ENCODE assay signal across 1 cellular context in the genomic region with DNA sequence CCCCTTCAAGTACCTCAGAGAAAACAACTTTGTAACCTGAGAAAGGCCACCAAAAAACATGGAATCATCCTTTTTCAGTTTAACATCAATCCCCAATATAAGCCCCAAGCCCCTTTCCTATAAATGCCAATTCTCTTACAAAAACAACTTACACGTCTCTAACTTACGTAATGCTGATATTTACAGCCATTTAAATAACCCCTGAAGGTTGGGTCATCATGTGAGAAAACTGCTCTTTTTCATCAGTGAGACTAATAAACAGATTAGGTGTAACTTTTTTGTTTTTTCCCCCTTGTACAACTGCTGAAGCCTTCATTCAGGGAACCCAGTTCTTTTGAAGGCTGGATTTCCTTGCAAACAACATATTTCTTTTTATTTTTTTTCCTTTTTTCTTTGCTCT.
A peak's percentile ranks its signal among the peaks of the same experiment; 100 is the strongest.
TF ChIP-seq lines count a peak whose summit lies in the region.

No MANE protein-coding gene starts in this region.

TF ChIP-seq in K562, 482 proteins besides CTCF, POLR2A, EP300 and RAD21:
- no peak for TF ChIP-seq GABPB2 (CRISPR knock-in tag; conservative IDR thresholded peaks at IDR 0.05)
- TF ChIP-seq ZNF592 (IDR thresholded peaks at IDR 0.05), result 0 out of 2 replicates have a peak, but pooled peaks have one; percentile 7
- no peak for TF ChIP-seq MAZ (CRISPR knock-in tag; conservative IDR thresholded peaks at IDR 0.05 in 1 of 2, IDR thresholded peaks at IDR 0.05 in 1 of 2)
- no peak for TF ChIP-seq NCOA4 (IDR thresholded peaks at IDR 0.05; ENCODE audit: partially characterized antibody)
- TF ChIP-seq TSC22D4 (tag; IDR thresholded peaks at IDR 0.05), result no peak
- no peak for TF ChIP-seq ZNF24 (IDR thresholded peaks at IDR 0.05)
- TF ChIP-seq SRSF1 (IDR thresholded peaks at IDR 0.05; ENCODE audit: low read depth, low read length), result no peak
